ENCODE assay signal across 1 cellular context in genomic region chr13:113630804-113631203, GRCh38.
TF ChIP-seq lines count a peak whose summit lies in the region.

No MANE protein-coding gene starts in this region.

TF ChIP-seq in HepG2, 621 proteins besides CTCF, POLR2A, EP300 and RAD21:
- no peak for TF ChIP-seq SNAPC2 (CRISPR knock-in tag; IDR thresholded peaks at IDR 0.05)
- TF ChIP-seq PAX8 (CRISPR knock-in tag; IDR thresholded peaks at IDR 0.05; ENCODE audit: borderline replicate concordance), result no peak
- TF ChIP-seq TBX3 (IDR thresholded peaks at IDR 0.05; ENCODE audit: borderline replicate concordance), result no peak
- TF ChIP-seq ZNF446 (CRISPR knock-in tag; IDR thresholded peaks at IDR 0.05), result no peak
- TF ChIP-seq PAXIP1 (CRISPR knock-in tag; conservative IDR thresholded peaks at IDR 0.05), result no peak
- no peak for TF ChIP-seq POLR2AphosphoS5 (IDR thresholded peaks at IDR 0.05; ENCODE audit: low read depth, low read length)
